8 cellular contexts compared by ENCODE assay signal in genomic region chr5:141848771-141849370, GRCh38. TPM values are rescaled to one million over a fixed set of nuclear protein-coding genes. Genes with fewer than 3 reads are reported as not detected.
DNase-seq lines count a peak whose midpoint lies in the region; ATAC-seq, FAIRE-seq and TF ChIP-seq lines count a peak whose summit lies in the region.

No MANE protein-coding gene starts in this region.

- POLR2A ChIA-PET in AG04450 (lab: Yijun Ruan, JAX), result interaction anchor here (0.6 kb wide), 1 partner anchor 75 kb away, joined by 4 read pairs; the partner anchor contains the start of gene DELE1

- peak overlapping the region; percentile 78 for H3K4me3 ChIP-seq in AG04450 (ENCODE audit: low read depth, low read length)

- ATAC-seq in GM18909 (IDR thresholded peaks at IDR 0.05; ENCODE audit: poor library complexity, unreplicated experiment) (peak; percentile 23), foreskin keratinocyte (peak; percentile 42)

- peak overlapping the region; percentile 65 for H3K27ac ChIP-seq in AG04450 (ENCODE audit: low read depth, low read length)
- H3K27ac ChIP-seq in foreskin keratinocyte, result peak overlapping the region; percentile 91

- H3K27me3 Mint-ChIP-seq in osteocyte (ENCODE audit: unreplicated experiment), result no peaks in the 10 kb centered on the region

- peaks cover 10% of the 10 kb centered on the region for H3K4me1 ChIP-seq in foreskin keratinocyte

- H3K9me3 Mint-ChIP-seq in osteocyte (ENCODE audit: unreplicated experiment), result no peaks in the 10 kb centered on the region

- no peak for FAIRE-seq in GM12891 (lab: Jason Lieb, UNC)

- no peaks in the 10 kb centered on the region for H3K36me3 Mint-ChIP-seq in osteocyte (ENCODE audit: unreplicated experiment)

- no peaks in the 10 kb centered on the region; the same call in 1 of the 2 replicates for H3K9me3 ChIP-seq in AG04450 (ENCODE audit: control insufficient read depth, insufficient read depth, low read length)

- no peak for TF ChIP-seq POLR2A in GM12891 (IDR thresholded peaks at IDR 0.05; ENCODE audit: low read depth, low read length)

- H3K27me3 ChIP-seq in AG04450 (ENCODE audit: control insufficient read depth, insufficient read depth, low read length) (peaks cover 3% of the 10 kb centered on the region), foreskin keratinocyte (no peaks in the 10 kb centered on the region)

- H3K27ac Mint-ChIP-seq in osteocyte (ENCODE audit: unreplicated experiment), result peak overlapping the region; percentile 96

- peaks cover 22% of the 10 kb centered on the region for H3K4me1 Mint-ChIP-seq in osteocyte (ENCODE audit: unreplicated experiment)

- TF ChIP-seq CTCF in AG04450 (IDR thresholded peaks at IDR 0.05; ENCODE audit: low read depth, low read length), result no peak
- TF ChIP-seq CTCF in foreskin keratinocyte (conservative IDR thresholded peaks at IDR 0.05), result no peak
- no peak for TF ChIP-seq CTCF in osteocyte (IDR thresholded peaks at IDR 0.05)

- CTCF ChIA-PET in AG04450 (lab: Charles Lee), result interaction anchor here (0.6 to 1.5 kb wide), 2 partner anchors 31 to 157 kb away, joined by 3 to 5 read pairs; no protein-coding TSS in a partner anchor

- DNase-seq in AG04450 (ENCODE audit: low read depth, low spot score) (no peak), HT1080 (ENCODE audit: low read depth) (peak; percentile 97), foreskin keratinocyte (peak; percentile 77 to 83), osteocyte (ENCODE audit: extremely low spot score, unreplicated experiment) (no peak), activated gamma-delta T cell (lab: John Stamatoyannopoulos, UW) (no peak), GM12891 (ENCODE audit: insufficient read length, low spot score) (no peak)
- DNase-seq in activated CD4-positive, alpha-beta T cell treated with anti-CD3 and anti-CD28 coated beads, Interleukin-2, amount 50 U/mL, for 48 hours, result peak; percentile 61 to 71

- peak overlapping the region; percentile 81 for H3K4me3 Mint-ChIP-seq in osteocyte (ENCODE audit: unreplicated experiment)

TF ChIP-seq in GM12891, 5 proteins besides CTCF, POLR2A, EP300 and RAD21:
- TF ChIP-seq POU2F2 (IDR thresholded peaks at IDR 0.05; ENCODE audit: low read depth, low read length), result no peak
- no peak for TF ChIP-seq SPI1 (IDR thresholded peaks at IDR 0.05; ENCODE audit: low read depth, low read length)
- TF ChIP-seq PAX5 (IDR thresholded peaks at IDR 0.05; ENCODE audit: insufficient read depth, low read length, severe bottlenecking), result no peak
- TF ChIP-seq POLR2AphosphoS5 (IDR thresholded peaks at IDR 0.05; ENCODE audit: low read depth, low read length), result no peak
- no peak for TF ChIP-seq TAF1 (IDR thresholded peaks at IDR 0.05; ENCODE audit: low read depth, low read length)

RNA-seq across cellular contexts. Expression of gene PCDH1, which starts 29.3 kb away (rescaled TPM):
- polyA plus RNA-seq in AG04450 (2011; rRNA removed) (0.11 and 0.12 TPM in 2 replicates), foreskin keratinocyte (1.2 and 7.0 TPM in 2 replicates)
- polyA minus RNA-seq in AG04450 (2011; rRNA and poly(A)+ RNA removed), result 0.30 and 0.46 TPM in 2 replicates
- total RNA-seq in HT1080 (2014; rRNA removed; shearing (Covaris generic)), result 4.0 and 4.4 TPM in 2 replicates
- polyA plus RNA-seq in HT1080 (2015; cell fraction: cytosol; rRNA removed), result 10.0 and 10.9 TPM in 2 replicates
- 23.0 and 26.3 TPM in 2 replicates for polyA plus RNA-seq in HT1080 (2015; cell fraction: nucleus; rRNA removed)
- total RNA-seq in foreskin keratinocyte (2.2 and 12.1 TPM in 2 replicates), osteocyte (6.3 and 7.3 TPM in 2 replicates)
- polyA plus RNA-seq in GM12891 (2012; ENCODE audit: low read depth, missing spikeins), result 0.15 TPM

Comparison
In these comparisons a context has a peak if more than half of its experiments do, and no peak if none do; other contexts are left out.
1. DNase-seq: peak in HT1080 (single experiment), activated CD4-positive, alpha-beta T cell treated with anti-CD3 and anti-CD28 coated beads, Interleukin-2, amount 50 U/mL, for 48 hours (2 of 2) and foreskin keratinocyte (2 of 2); none in AG04450 (single experiment), osteocyte (single experiment), activated gamma-delta T cell (single experiment) and GM12891 (single experiment).